In the genomic region with DNA sequence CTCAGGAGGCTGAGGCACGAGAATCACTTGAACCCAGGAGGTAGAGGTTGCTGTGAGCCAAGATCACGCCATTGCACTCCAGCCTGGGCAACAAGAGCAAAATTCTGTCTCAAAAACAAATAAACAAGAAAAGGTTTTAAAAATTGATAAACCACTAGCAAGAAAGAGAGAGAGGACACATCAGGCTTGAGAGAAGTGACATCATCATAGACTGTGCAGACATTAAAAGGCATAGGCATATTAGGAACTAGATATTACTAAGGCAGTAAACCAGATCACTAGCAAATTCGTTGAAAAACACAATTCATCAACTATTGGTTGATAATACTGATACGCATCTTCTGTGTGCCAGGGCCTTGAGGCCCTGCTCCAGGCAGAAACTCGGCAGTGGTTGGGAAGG, we compare ENCODE assay signal across 13 cellular contexts. TPM values are rescaled to one million over a fixed set of nuclear protein-coding genes. Genes with fewer than 3 reads are reported as not detected.
DNase-seq lines count a peak whose midpoint lies in the region; ATAC-seq, FAIRE-seq and TF ChIP-seq lines count a peak whose summit lies in the region.
"Had no signal": no experiment of that assay in that cellular context is flagged by ENCODE, and none has a peak within 500 bp of the region (broad histone marks: within the 10 kb centered on the region; RNA-seq: fewer than 3 reads in every experiment).

No MANE protein-coding gene starts in this region.

- 68% methylated on average over 5 of the region's 5 CpGs for WGBS in A549 (ENCODE audit: missing lambda C conversion rate)

- TF ChIP-seq EP300 in A549 (IDR thresholded peaks at IDR 0.05): no peak

- H3K4me3 Mint-ChIP-seq in Caco-2 (ENCODE audit: unreplicated experiment) (peak overlapping the region; percentile 73), naive B cell (peak overlapping the region; percentile 57 to 98 (median 94))
- peak overlapping the region; percentile 79 for H3K4me3 Mint-ChIP-seq in activated T-helper 2 cell treated with anti-CD3 and anti-CD28 coated beads, Interferon-gamma antibody, Interleukin-2, Interleukin-4, amounts not matched to agents 10 μg/mL and 5 μg/mL and 100 μg/mL, durations not matched to agents 14 hours and 24 hours and 36 hours (ENCODE audit: low read depth)

- no peaks in the 10 kb centered on the region for H3K4me1 Mint-ChIP-seq in Caco-2 (ENCODE audit: low read depth, unreplicated experiment)
- H3K4me1 Mint-ChIP-seq in activated T-helper 2 cell treated with anti-CD3 and anti-CD28 coated beads, Interferon-gamma antibody, Interleukin-2, Interleukin-4, amounts not matched to agents 10 μg/mL and 5 μg/mL and 100 μg/mL, durations not matched to agents 14 hours and 24 hours and 36 hours (ENCODE audit: low read depth): peaks cover 15% of the 10 kb centered on the region
- peaks cover 18 to 36% (median 21%) of the 10 kb centered on the region in 3 donors for H3K4me1 Mint-ChIP-seq in naive B cell

- POLR2A ChIA-PET in A549 (lab: Yijun Ruan, JAX): interaction anchor here (4.4 kb wide), 1 partner anchor 17 kb away, joined by 33 read pairs; a partner anchor contains a TSS
- POLR2A ChIA-PET in Caco-2 (lab: Charles Lee): no interaction called here

- H3K27ac ChIP-seq in A549: no peak overlapping the region

- no peaks in the 10 kb centered on the region for H3K27me3 ChIP-seq in Caco-2 (replicated peaks; ENCODE audit: control insufficient read depth, insufficient read depth, low read length)

- H3K27me3 Mint-ChIP-seq in Caco-2 (ENCODE audit: insufficient read depth, unreplicated experiment) (peaks cover 4% of the 10 kb centered on the region), naive B cell (no peaks in the 10 kb centered on the region)
- no peaks in the 10 kb centered on the region for H3K27me3 Mint-ChIP-seq in activated T-helper 2 cell treated with anti-CD3 and anti-CD28 coated beads, Interferon-gamma antibody, Interleukin-2, Interleukin-4, amounts not matched to agents 10 μg/mL and 5 μg/mL and 100 μg/mL, durations not matched to agents 14 hours and 24 hours and 36 hours (ENCODE audit: low read depth)

- TF ChIP-seq POLR2A in A549 (IDR thresholded peaks at IDR 0.05; ENCODE audit: low read length): no peak

- ATAC-seq in A549 (no peak), naive B cell (ENCODE audit: low read depth in 2 of 2) (no peak), GM21619 (IDR thresholded peaks at IDR 0.05; ENCODE audit: unreplicated experiment) (no peak), GM19324 (IDR thresholded peaks at IDR 0.05; ENCODE audit: low FRiP score, unreplicated experiment) (no peak), HG02571 (IDR thresholded peaks at IDR 0.05; ENCODE audit: unreplicated experiment) (no peak)

- DNase-seq in A549 (ENCODE audit: low read depth in 1 of 2, low spot score in 1 of 2) (no peak), Caco-2 (no peak), naive B cell (no peak), NCI-H146 treated with DMSO at 0.1 percent for 48 hours (lab: John Stamatoyannopoulos, UW; ENCODE audit: unreplicated experiment) (no peak)
- no peak for DNase-seq in activated T-helper 2 cell treated with anti-CD3 and anti-CD28 coated beads, Interferon-gamma antibody, Interleukin-2, Interleukin-4, amounts not matched to agents 10 μg/mL and 5 μg/mL and 100 μg/mL, durations not matched to agents 14 hours and 24 hours and 36 hours (ENCODE audit: low spot score)
- DNase-seq: islet precursor cell, midbrain, NCI-H2029 treated with DMSO at 0.1 percent for 48 hours, NCI-H748 treated with DMSO at 0.1 percent for 48 hours had no signal

- H3K36me3 ChIP-seq in Caco-2 (ENCODE audit: control insufficient read depth, insufficient read depth, low read length): no peaks in the 10 kb centered on the region

- H3K4me1 ChIP-seq in A549 (0 out of 3 replicates have a peak, but pooled peaks cover 8% of the 10 kb centered on the region), Caco-2 (no peaks in the 10 kb centered on the region)

- H3K9me3 Mint-ChIP-seq in Caco-2 (ENCODE audit: unreplicated experiment): no peaks in the 10 kb centered on the region
- H3K9me3 Mint-ChIP-seq in activated T-helper 2 cell treated with anti-CD3 and anti-CD28 coated beads, Interferon-gamma antibody, Interleukin-2, Interleukin-4, amounts not matched to agents 10 μg/mL and 5 μg/mL and 100 μg/mL, durations not matched to agents 14 hours and 24 hours and 36 hours: no peaks in the 10 kb centered on the region
- H3K9me3 Mint-ChIP-seq in naive B cell: no peaks in the 10 kb centered on the region

- H3K4me2 ChIP-seq in A549: no peak overlapping the region

- CTCF ChIA-PET in A549 (lab: Yijun Ruan, JAX) (interaction anchor here (1.6 to 2.4 kb wide), 2 partner anchors 9 to 10 kb away, joined by 4 to 6 read pairs; no protein-coding TSS in a partner anchor), Caco-2 (lab: Charles Lee) (no interaction called here)

- TF ChIP-seq CTCF in A549 (IDR thresholded peaks at IDR 0.05) (no peak), Caco-2 (IDR thresholded peaks at IDR 0.05; ENCODE audit: insufficient read depth in 1 of 2, low read depth in 1 of 2, low read length in 1 of 2, severe bottlenecking in 1 of 2, unreplicated experiment in 1 of 2) (no peak)

- FAIRE-seq in A549 (lab: Jason Lieb, UNC): peak; percentile 13
- FAIRE-seq: frontal cortex had no signal

- H3K4me3 ChIP-seq in A549 (no peak overlapping the region), Caco-2 (ENCODE audit: low read depth, low read length) (no peak overlapping the region)

- H3K27ac Mint-ChIP-seq in Caco-2 (ENCODE audit: unreplicated experiment): no peak overlapping the region
- no peak overlapping the region for H3K27ac Mint-ChIP-seq in activated T-helper 2 cell treated with anti-CD3 and anti-CD28 coated beads, Interferon-gamma antibody, Interleukin-2, Interleukin-4, amounts not matched to agents 10 μg/mL and 5 μg/mL and 100 μg/mL, durations not matched to agents 14 hours and 24 hours and 36 hours
- H3K27ac Mint-ChIP-seq in naive B cell: peak overlapping the region in 4 of 6 donors; percentile 23 to 74 (median 30)

- BruUV-seq in Caco-2 (replicated peaks; lab: Mats Ljungman, UMichigan): no TSS peak

- TF ChIP-seq RAD21 in A549 (conservative IDR thresholded peaks at IDR 0.05 in 1 of 2, IDR thresholded peaks at IDR 0.05 in 1 of 2): no peak

- H3K9me3 ChIP-seq in A549 (peaks cover 38% of the 10 kb centered on the region), Caco-2 (no peaks in the 10 kb centered on the region)

- H3K36me3 Mint-ChIP-seq in Caco-2 (ENCODE audit: insufficient read depth, unreplicated experiment) (no peaks in the 10 kb centered on the region), naive B cell (peaks cover 0 to 8% of the 10 kb centered on the region in 2 donors)
- peaks cover 29% of the 10 kb centered on the region for H3K36me3 Mint-ChIP-seq in activated T-helper 2 cell treated with anti-CD3 and anti-CD28 coated beads, Interferon-gamma antibody, Interleukin-2, Interleukin-4, amounts not matched to agents 10 μg/mL and 5 μg/mL and 100 μg/mL, durations not matched to agents 14 hours and 24 hours and 36 hours (ENCODE audit: low read depth)

- intact Hi-C loops in Caco-2 (cut with micrococcal nuclease; ENCODE audit: unreplicated experiment): no loop called here
- intact Hi-C loops in activated T-helper 2 cell treated with anti-CD3 and anti-CD28 coated beads, Interferon-gamma antibody, Interleukin-2, Interleukin-4, amounts not matched to agents 10 μg/mL and 5 μg/mL and 100 μg/mL, durations not matched to agents 14 hours and 24 hours and 36 hours (cut with micrococcal nuclease): loop anchor here (5.0 kb wide), 1 partner anchor 38 kb away; a partner anchor contains a TSS

RNA-seq across cellular contexts. Expression of a gene that starts 7.7 kb away (rescaled TPM):
- 1.5 and 2.5 TPM in 2 replicates for polyA plus RNA-seq in A549 (2011; rRNA removed)
- polyA plus RNA-seq in A549 (2012; cell fraction: cytosol; rRNA removed): 10.7 and 15.5 TPM in 2 replicates
- polyA plus RNA-seq in A549 (2012; cell fraction: nucleus; rRNA removed): 12.5 and 14.9 TPM in 2 replicates
- polyA plus RNA-seq in A549 (2017; fragmentation: RNase III; extraction: RNeasy Plus Mini Kit Qiagen cat#74134 plus additional on column Dnase treatment): 9.3 to 11.1 TPM (median 9.5 TPM) in 3 replicates
- 0.15 and 1.0 TPM in 2 replicates for polyA minus RNA-seq in A549 (2011; rRNA and poly(A)+ RNA removed)
- total RNA-seq in Caco-2 (2022): 1.6 and 2.8 TPM in 2 replicates
- total RNA-seq in activated T-helper 2 cell treated with anti-CD3 and anti-CD28 coated beads, Interferon-gamma antibody, Interleukin-2, Interleukin-4, amounts not matched to agents 10 μg/mL and 5 μg/mL and 100 μg/mL, durations not matched to agents 14 hours and 24 hours and 36 hours: 11.8 and 13.3 TPM in 2 replicates
- polyA plus RNA-seq in naive B cell (ENCODE audit: low read depth in 6 of 6): 10 to 100 TPM; 30.6 to 68.3 (median 50.9) TPM

RNA-seq across cellular contexts. Expression of a gene that starts 17.0 kb away (rescaled TPM):
- polyA plus RNA-seq in A549 (2011; rRNA removed) (1.1 and 1.4 TPM in 2 replicates), A549 (2017; fragmentation: RNase III; extraction: RNeasy Plus Mini Kit Qiagen cat#74134 plus additional on column Dnase treatment) (1.6 to 2.4 TPM (median 2.0 TPM) in 3 replicates), naive B cell (ENCODE audit: low read depth in 6 of 6) (1 to 10 TPM in 3 of 6 donors, under 1 TPM in 3; 0.23 to 2.3 (median 1.5) TPM)
- polyA plus RNA-seq in A549 (2012; cell fraction: cytosol; rRNA removed): 1.2 and 1.9 TPM in 2 replicates
- polyA plus RNA-seq in A549 (2012; cell fraction: nucleus; rRNA removed): 8.8 and 15.6 TPM in 2 replicates
- 2.1 and 4.2 TPM in 2 replicates for polyA minus RNA-seq in A549 (2011; rRNA and poly(A)+ RNA removed)
- total RNA-seq in Caco-2 (2022): 1.6 and 1.7 TPM in 2 replicates
- 0.76 and 2.2 TPM in 2 replicates for total RNA-seq in activated T-helper 2 cell treated with anti-CD3 and anti-CD28 coated beads, Interferon-gamma antibody, Interleukin-2, Interleukin-4, amounts not matched to agents 10 μg/mL and 5 μg/mL and 100 μg/mL, durations not matched to agents 14 hours and 24 hours and 36 hours

RNA-seq across cellular contexts. Expression of a gene that starts 18.8 kb away (rescaled TPM):
- 4.4 and 5.3 TPM in 2 replicates for polyA plus RNA-seq in A549 (2011; rRNA removed)
- 2.1 and 2.5 TPM in 2 replicates for polyA plus RNA-seq in A549 (2012; cell fraction: cytosol; rRNA removed)
- 3.0 and 3.6 TPM in 2 replicates for polyA plus RNA-seq in A549 (2012; cell fraction: nucleus; rRNA removed)
- 2.0 to 2.2 TPM (median 2.0 TPM) in 3 replicates for polyA plus RNA-seq in A549 (2017; fragmentation: RNase III; extraction: RNeasy Plus Mini Kit Qiagen cat#74134 plus additional on column Dnase treatment)
- polyA minus RNA-seq in A549 (2011; rRNA and poly(A)+ RNA removed): 12.4 and 12.9 TPM in 2 replicates
- total RNA-seq in Caco-2 (2022): 4.0 and 4.3 TPM in 2 replicates
- 4.6 and 4.9 TPM in 2 replicates for total RNA-seq in activated T-helper 2 cell treated with anti-CD3 and anti-CD28 coated beads, Interferon-gamma antibody, Interleukin-2, Interleukin-4, amounts not matched to agents 10 μg/mL and 5 μg/mL and 100 μg/mL, durations not matched to agents 14 hours and 24 hours and 36 hours
- 1 to 10 TPM in 5 of 6 donors, not detected in 1; 1.5 to 5.2 (median 2.1) TPM for polyA plus RNA-seq in naive B cell (ENCODE audit: low read depth in 6 of 6)

RNA-seq across cellular contexts. Expression of a gene that starts 35.3 kb away (rescaled TPM):
- polyA plus RNA-seq in A549 (2011; rRNA removed) (0.70 and 0.74 TPM in 2 replicates), A549 (2017; fragmentation: RNase III; extraction: RNeasy Plus Mini Kit Qiagen cat#74134 plus additional on column Dnase treatment) (0.62 to 1.1 TPM (median 1.0 TPM) in 3 replicates), naive B cell (ENCODE audit: low read depth in 6 of 6) (10 to 100 TPM in 2 of 6 donors, 1 to 10 TPM in 4; 7.5 to 13.5 (median 8.5) TPM)
- 0.93 and 1.6 TPM in 2 replicates for polyA plus RNA-seq in A549 (2012; cell fraction: cytosol; rRNA removed)
- polyA plus RNA-seq in A549 (2012; cell fraction: nucleus; rRNA removed): 2.0 and 2.4 TPM in 2 replicates
- 0.29 and 0.41 TPM in 2 replicates for polyA minus RNA-seq in A549 (2011; rRNA and poly(A)+ RNA removed)
- total RNA-seq in Caco-2 (2022): 2.2 and 2.3 TPM in 2 replicates
- 1.1 and 1.5 TPM in 2 replicates for total RNA-seq in activated T-helper 2 cell treated with anti-CD3 and anti-CD28 coated beads, Interferon-gamma antibody, Interleukin-2, Interleukin-4, amounts not matched to agents 10 μg/mL and 5 μg/mL and 100 μg/mL, durations not matched to agents 14 hours and 24 hours and 36 hours

RNA-seq across cellular contexts. Expression of a gene that starts 40.4 kb away (rescaled TPM):
- polyA plus RNA-seq in A549 (2011; rRNA removed) (112 and 142 TPM in 2 replicates), A549 (2017; fragmentation: RNase III; extraction: RNeasy Plus Mini Kit Qiagen cat#74134 plus additional on column Dnase treatment) (104 to 126 TPM (median 109 TPM) in 3 replicates), naive B cell (ENCODE audit: low read depth in 6 of 6) (10 to 100 TPM; 47.2 to 88.7 (median 74.6) TPM)
- 68.7 and 76.9 TPM in 2 replicates for polyA plus RNA-seq in A549 (2012; cell fraction: cytosol; rRNA removed)
- polyA plus RNA-seq in A549 (2012; cell fraction: nucleus; rRNA removed): 90.0 and 131 TPM in 2 replicates
- polyA minus RNA-seq in A549 (2011; rRNA and poly(A)+ RNA removed): 53.7 and 56.4 TPM in 2 replicates
- 61.3 and 66.1 TPM in 2 replicates for total RNA-seq in Caco-2 (2022)
- total RNA-seq in activated T-helper 2 cell treated with anti-CD3 and anti-CD28 coated beads, Interferon-gamma antibody, Interleukin-2, Interleukin-4, amounts not matched to agents 10 μg/mL and 5 μg/mL and 100 μg/mL, durations not matched to agents 14 hours and 24 hours and 36 hours: 64.2 and 65.0 TPM in 2 replicates

Comparison
In these comparisons a context has a peak if more than half of its experiments do, and no peak if none do; other contexts are left out.
1. H3K27ac Mint-ChIP-seq: peak in naive B cell (4 of 6); none in Caco-2 (single experiment) and activated T-helper 2 cell treated with anti-CD3 and anti-CD28 coated beads, Interferon-gamma antibody, Interleukin-2, Interleukin-4, amounts not matched to agents 10 μg/mL and 5 μg/mL and 100 μg/mL, durations not matched to agents 14 hours and 24 hours and 36 hours (single experiment).
2. Peak in every context shown above with its lines, with median percentiles within 50 percentile points of each other: H3K4me3 Mint-ChIP-seq.